1 cellular context compared by ENCODE assay signal in the genomic region with DNA sequence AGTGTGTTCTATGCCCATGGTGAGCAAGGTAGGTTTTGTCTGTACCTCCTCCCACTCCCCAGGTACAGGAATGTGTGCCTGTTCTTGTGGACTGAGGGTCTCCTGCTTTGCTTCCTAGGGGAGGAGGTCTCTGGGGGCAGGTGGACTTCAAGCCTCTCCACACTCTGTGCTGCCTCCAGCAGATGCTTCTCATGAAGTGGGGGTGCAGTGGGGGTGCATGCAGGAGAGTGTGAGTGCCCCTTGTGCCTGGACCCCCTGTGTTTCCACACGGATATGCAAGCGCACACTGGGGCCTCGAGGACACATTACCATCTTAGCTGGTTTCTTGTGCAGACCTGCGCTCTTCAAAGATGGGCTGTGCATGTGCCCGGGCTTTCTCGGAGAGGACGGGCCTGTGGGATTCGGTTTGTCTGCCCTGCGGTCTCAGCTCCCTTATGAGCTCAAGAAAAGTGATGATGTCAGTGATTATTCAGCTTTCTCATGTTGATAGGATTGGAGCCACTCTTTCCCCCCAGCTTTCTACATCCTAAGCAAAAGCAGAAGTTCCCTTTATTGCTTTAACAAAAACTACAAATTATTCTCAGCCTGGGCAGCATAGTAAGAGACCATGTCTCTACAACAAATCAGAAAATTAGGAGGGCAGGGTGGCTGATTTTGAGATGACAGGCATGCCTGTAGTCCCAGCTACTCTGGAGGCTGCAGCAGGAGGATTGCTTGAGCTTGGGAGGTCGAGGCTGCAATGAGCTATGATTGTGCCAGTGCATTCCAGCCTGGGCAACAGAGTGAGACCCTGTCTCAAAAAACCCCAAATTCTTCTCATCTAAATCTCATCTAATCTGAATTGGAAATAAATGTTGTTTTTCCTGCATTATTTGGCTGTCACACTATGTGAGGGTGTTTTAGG.
TF ChIP-seq lines count a peak whose summit lies in the region.

No MANE protein-coding gene starts in this region.

TF ChIP-seq in K562, 482 proteins besides CTCF, POLR2A, EP300 and RAD21 (continues in another document):
- no peak for TF ChIP-seq ZBTB40 (IDR thresholded peaks at IDR 0.05)
- TF ChIP-seq ZBTB40 (CRISPR knock-in tag; IDR thresholded peaks at IDR 0.05), result no peak
- TF ChIP-seq BRD9 (IDR thresholded peaks at IDR 0.05; ENCODE audit: low read depth, partially characterized antibody), result no peak
- TF ChIP-seq STAG1 (CRISPR knock-in tag; IDR thresholded peaks at IDR 0.05; ENCODE audit: borderline replicate concordance), result no peak
- no peak for TF ChIP-seq ATF6 (CRISPR knock-in tag; IDR thresholded peaks at IDR 0.05)
- no peak for TF ChIP-seq ZBTB33 (CRISPR knock-in tag; IDR thresholded peaks at IDR 0.05)
- TF ChIP-seq, protein P1, sequence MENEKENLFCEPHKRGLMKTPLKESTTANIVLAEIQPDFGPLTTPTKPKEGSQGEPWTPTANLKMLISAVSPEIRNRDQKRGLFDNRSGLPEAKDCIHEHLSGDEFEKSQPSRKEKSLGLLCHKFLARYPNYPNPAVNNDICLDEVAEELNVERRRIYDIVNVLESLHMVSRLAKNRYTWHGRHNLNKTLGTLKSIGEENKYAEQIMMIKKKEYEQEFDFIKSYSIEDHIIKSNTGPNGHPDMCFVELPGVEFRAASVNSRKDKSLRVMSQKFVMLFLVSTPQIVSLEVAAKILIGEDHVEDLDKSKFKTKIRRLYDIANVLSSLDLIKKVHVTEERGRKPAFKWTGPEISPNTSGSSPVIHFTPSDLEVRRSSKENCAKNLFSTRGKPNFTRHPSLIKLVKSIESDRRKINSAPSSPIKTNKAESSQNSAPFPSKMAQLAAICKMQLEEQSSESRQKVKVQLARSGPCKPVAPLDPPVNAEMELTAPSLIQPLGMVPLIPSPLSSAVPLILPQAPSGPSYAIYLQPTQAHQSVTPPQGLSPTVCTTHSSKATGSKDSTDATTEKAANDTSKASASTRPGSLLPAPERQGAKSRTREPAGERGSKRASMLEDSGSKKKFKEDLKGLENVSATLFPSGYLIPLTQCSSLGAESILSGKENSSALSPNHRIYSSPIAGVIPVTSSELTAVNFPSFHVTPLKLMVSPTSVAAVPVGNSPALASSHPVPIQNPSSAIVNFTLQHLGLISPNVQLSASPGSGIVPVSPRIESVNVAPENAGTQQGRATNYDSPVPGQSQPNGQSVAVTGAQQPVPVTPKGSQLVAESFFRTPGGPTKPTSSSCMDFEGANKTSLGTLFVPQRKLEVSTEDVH (IDR thresholded peaks at IDR 0.05; ENCODE audit: low read depth, partially characterized antibody), result no peak
- no peak for TF ChIP-seq KHSRP (IDR thresholded peaks at IDR 0.05)
- no peak for TF ChIP-seq ZNF41 (CRISPR knock-in tag; conservative IDR thresholded peaks at IDR 0.05)
- peak; percentile 43; the same call in 1 of the 2 replicates for TF ChIP-seq MAFK (IDR thresholded peaks at IDR 0.05; ENCODE audit: low read length)
- no peak for TF ChIP-seq FOXJ3 (CRISPR knock-in tag; IDR thresholded peaks at IDR 0.05)
- peak; percentile 35; the same call in 1 of the 2 replicates for TF ChIP-seq MAFF (IDR thresholded peaks at IDR 0.05; ENCODE audit: low read length)
- TF ChIP-seq IFI16 (CRISPR knock-in tag; IDR thresholded peaks at IDR 0.05), result no peak
- no peak for TF ChIP-seq SRF (CRISPR knock-in tag; IDR thresholded peaks at IDR 0.05)
- TF ChIP-seq PRMT5 (CRISPR knock-in tag; IDR thresholded peaks at IDR 0.05), result no peak
- TF ChIP-seq SRSF7 (optimal IDR thresholded peaks at IDR 0.05; ENCODE audit: low read depth, low read length), result no peak
- TF ChIP-seq HNRNPH1 (optimal IDR thresholded peaks at IDR 0.05; ENCODE audit: low read depth, low read length), result no peak
- TF ChIP-seq TAF15 (IDR thresholded peaks at IDR 0.05; ENCODE audit: low read depth, low read length), result no peak
- TF ChIP-seq NELFE (IDR thresholded peaks at IDR 0.05; ENCODE audit: insufficient read depth, insufficient read length), result no peak
- no peak for TF ChIP-seq RFX7 (CRISPR knock-in tag; IDR thresholded peaks at IDR 0.05)
- no peak for TF ChIP-seq FOXM1 (IDR thresholded peaks at IDR 0.05; ENCODE audit: low read depth)
- no peak for TF ChIP-seq FOXM1 (CRISPR knock-in tag; IDR thresholded peaks at IDR 0.05; ENCODE audit: low read depth)
- peak; percentile 33; the same call in 1 of the 2 replicates for TF ChIP-seq ZNF121 (CRISPR knock-in tag; conservative IDR thresholded peaks at IDR 0.05)
- no peak for TF ChIP-seq HNRNPLL (IDR thresholded peaks at IDR 0.05; ENCODE audit: low read depth, low read length, poor library complexity, severe bottlenecking)
- TF ChIP-seq, protein P2, sequence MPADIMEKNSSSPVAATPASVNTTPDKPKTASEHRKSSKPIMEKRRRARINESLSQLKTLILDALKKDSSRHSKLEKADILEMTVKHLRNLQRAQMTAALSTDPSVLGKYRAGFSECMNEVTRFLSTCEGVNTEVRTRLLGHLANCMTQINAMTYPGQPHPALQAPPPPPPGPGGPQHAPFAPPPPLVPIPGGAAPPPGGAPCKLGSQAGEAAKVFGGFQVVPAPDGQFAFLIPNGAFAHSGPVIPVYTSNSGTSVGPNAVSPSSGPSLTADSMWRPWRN (IDR thresholded peaks at IDR 0.05; ENCODE audit: low read depth), result no peak
- TF ChIP-seq SP1 (CRISPR knock-in tag; IDR thresholded peaks at IDR 0.05), result no peak
- TF ChIP-seq LARP7 (IDR thresholded peaks at IDR 0.05), result no peak
- no peak for TF ChIP-seq ZFP30 (CRISPR knock-in tag; IDR thresholded peaks at IDR 0.05; ENCODE audit: borderline replicate concordance)
- no peak for TF ChIP-seq SUPT5H (IDR thresholded peaks at IDR 0.05)
- TF ChIP-seq RBM39 (optimal IDR thresholded peaks at IDR 0.05; ENCODE audit: low read depth, low read length), result no peak
- 0 out of 2 replicates have a peak, but pooled peaks have one; percentile 18 for TF ChIP-seq MAFG (tag; conservative IDR thresholded peaks at IDR 0.05)
- no peak for TF ChIP-seq ZNF583 (CRISPR knock-in tag; IDR thresholded peaks at IDR 0.05)
- no peak for TF ChIP-seq ZNF695 (CRISPR knock-in tag; IDR thresholded peaks at IDR 0.05)
- TF ChIP-seq RBFOX2 (IDR thresholded peaks at IDR 0.05; ENCODE audit: low read depth, low read length), result no peak
- TF ChIP-seq FOXA1 (IDR thresholded peaks at IDR 0.05; ENCODE audit: borderline replicate concordance), result no peak
- no peak for TF ChIP-seq ARID2 (IDR thresholded peaks at IDR 0.05)
- TF ChIP-seq ZNF316 (IDR thresholded peaks at IDR 0.05), result peak; percentile 70
- TF ChIP-seq CHD1 (IDR thresholded peaks at IDR 0.05; ENCODE audit: low read length), result no peak
